14 cellular contexts compared by ENCODE assay signal in genomic region chr3:112170046-112170445, GRCh38.
A peak's percentile ranks its signal among the peaks of the same experiment; 100 is the strongest.
DNase-seq lines count a peak whose midpoint lies in the region; ATAC-seq lines count a peak whose summit lies in the region.
"Had no signal": no experiment of that assay in that cellular context is flagged by ENCODE, and none has a peak within 500 bp of the region (broad histone marks: within the 10 kb centered on the region; RNA-seq: fewer than 3 reads in every experiment).

No MANE protein-coding gene starts in this region.

- peak; percentile 43 to 51 for DNase-seq in NCI-H1930 (lab: John Stamatoyannopoulos, UW)
- peak; percentile 81 for DNase-seq in foreskin melanocyte
- DNase-seq in midbrain (lab: John Stamatoyannopoulos, UW): peak; percentile 1
- peak; percentile 53 for DNase-seq in superior temporal gyrus (ENCODE audit: extremely low spot score)
- no peak for DNase-seq in NCI-H1694 treated with DMSO at 0.1 percent for 48 hours (lab: John Stamatoyannopoulos, UW)
- DNase-seq: Caco-2; CD4-positive, CD25-positive, alpha-beta regulatory T cell; CD8-positive, alpha-beta T cell; DMS153; DND-41; GOT3; HFFc6 had no signal

- ATAC-seq in HG02642 (IDR thresholded peaks at IDR 0.05; ENCODE audit: poor library complexity, unreplicated experiment) (no peak), GM18909 (IDR thresholded peaks at IDR 0.05; ENCODE audit: poor library complexity, unreplicated experiment) (no peak)
- ATAC-seq: CD8-positive, alpha-beta T cell had no signal
